19 cellular contexts compared by ENCODE assay signal in genomic region chr7:22025075-22025474, GRCh38.
A peak's percentile ranks its signal among the peaks of the same experiment; 100 is the strongest.
DNase-seq lines count a peak whose midpoint lies in the region; ATAC-seq, FAIRE-seq and TF ChIP-seq lines count a peak whose summit lies in the region.
"Had no signal": no experiment of that assay in that cellular context is flagged by ENCODE, and none has a peak within 500 bp of the region (broad histone marks: within the 10 kb centered on the region; RNA-seq: fewer than 3 reads in every experiment).

No MANE protein-coding gene starts in this region.

- H3K36me3 ChIP-seq in small intestine (ENCODE audit: control insufficient read depth in 2 of 2, insufficient read depth in 2 of 2, low read length in 2 of 2): no peaks in the 10 kb centered on the region

- H3K36me3 Mint-ChIP-seq in WTC11: peaks cover 20% of the 10 kb centered on the region
- H3K36me3 Mint-ChIP-seq: CD4-positive, alpha-beta memory T cell had no signal

- H3K4me1 Mint-ChIP-seq in WTC11: no peaks in the 10 kb centered on the region

- FAIRE-seq in G401.6 (lab: Jason Lieb, UNC) (peak; percentile 99), frontal cortex (lab: Jason Lieb, UNC) (peak; percentile 89), small intestine (lab: Jason Lieb, UNC) (peak; percentile 94)
- FAIRE-seq: GM12892, H1 had no signal

- intact Hi-C loops in left colon (cut with DNase I, micrococcal nuclease): no loop called here

- CTCF ChIA-PET in WTC11 (lab: Charles Lee): interaction anchor here (0.8 kb wide), 1 partner anchor 58 kb away, joined by 4 read pairs; no protein-coding TSS in a partner anchor

- H3K4me3 ChIP-seq in small intestine (ENCODE audit: low read depth in 1 of 2, low read length in 2 of 2): no peak overlapping the region
- H3K4me3 ChIP-seq: GM23248 had no signal

- no peaks in the 10 kb centered on the region for H3K27me3 ChIP-seq in small intestine (ENCODE audit: control insufficient read depth in 2 of 2, insufficient read depth in 2 of 2, low read length in 2 of 2)

- ATAC-seq in WTC11 (no peak), left colon (no peak)

- H3K27me3 Mint-ChIP-seq in WTC11 (ENCODE audit: low read depth): peaks cover 6% of the 10 kb centered on the region

- TF ChIP-seq CTCF in WTC11 (IDR thresholded peaks at IDR 0.05): no peak

- 94 to 98% (median 94%) methylated on average over 2 of the region's 2 CpGs for WGBS in small intestine, 3 donors

- no peaks in the 10 kb centered on the region for H3K4me1 ChIP-seq in small intestine (ENCODE audit: control insufficient read depth in 2 of 2, insufficient read depth in 1 of 2, low read depth in 1 of 2, low read length in 1 of 2)

- no peak overlapping the region for H3K27ac ChIP-seq in small intestine (ENCODE audit: low read depth in 1 of 2, low read length in 1 of 2)
- H3K27ac ChIP-seq: GM23248 had no signal

- no peak overlapping the region for H3K4me3 Mint-ChIP-seq in WTC11
- H3K4me3 Mint-ChIP-seq: CD4-positive, alpha-beta memory T cell had no signal

- peaks cover 34% of the 10 kb centered on the region for H3K9me3 Mint-ChIP-seq in WTC11

- H3K27ac Mint-ChIP-seq in WTC11: no peak overlapping the region
- H3K27ac Mint-ChIP-seq: CD4-positive, alpha-beta memory T cell had no signal

- H3K9me3 ChIP-seq in small intestine (ENCODE audit: control insufficient read depth, low read depth): no peaks in the 10 kb centered on the region

- POLR2A ChIA-PET in WTC11 (lab: Charles Lee): interaction anchor here (0.6 kb wide), 1 partner anchor 12 kb away, joined by 3 read pairs; no protein-coding TSS in a partner anchor

- no peak for DNase-seq in WTC11 (ENCODE audit: low spot score)
- no peak for DNase-seq in frontal cortex (ENCODE audit: low spot score in 2 of 2)
- no peak for DNase-seq in small intestine
- DNase-seq in NCI-H187 (lab: John Stamatoyannopoulos, UW): no peak
- DNase-seq in left colon: no peak
- no peak for DNase-seq in NOMO-1 treated with DMSO at 0.1 percent for 48 hours (lab: John Stamatoyannopoulos, UW; ENCODE audit: unreplicated experiment)
- DNase-seq: 8988T; C1 segment of cervical spinal cord; Calu3; CD4-positive, alpha-beta memory T cell; COR-L47; DMS53; DMS79 treated with DMSO at 0.1 percent for 48 hours; GM23248; H7; HCEC 1CT had no signal

TF ChIP-seq in WTC11, 78 proteins besides CTCF, POLR2A, EP300 and RAD21:
- peak; percentile 97; the same call in 1 of the 2 replicates for TF ChIP-seq HMGA2 (CRISPR knock-in tag; IDR thresholded peaks at IDR 0.05)
- no peak for TF ChIP-seq EMX1 (CRISPR knock-in tag; IDR thresholded peaks at IDR 0.05)
- TF ChIP-seq ZNF281 (CRISPR knock-in tag; IDR thresholded peaks at IDR 0.05): no peak
- TF ChIP-seq SOX15 (CRISPR knock-in tag; IDR thresholded peaks at IDR 0.05): no peak
- TF ChIP-seq ATF1 (CRISPR knock-in tag; IDR thresholded peaks at IDR 0.05): no peak
